8 cellular contexts compared by ENCODE assay signal in genomic region chr2:74147729-74148456, GRCh38. TPM values are rescaled to one million over a fixed set of nuclear protein-coding genes. Genes with fewer than 3 reads are reported as not detected.
DNase-seq lines count a peak whose midpoint lies in the region; ATAC-seq, FAIRE-seq and TF ChIP-seq lines count a peak whose summit lies in the region.

BOLA3 (minus strand) TSS chr2:74147912; CDS start chr2:74147874, 38 bp downstream.

- peak within 1 kb of the TSS; percentile 90 for H3K9ac ChIP-seq in OCI-LY1 (ENCODE audit: low read length)

- ATAC-seq in GM21367 (IDR thresholded peaks at IDR 0.05; ENCODE audit: unreplicated experiment) = peak; percentile 81

- H3K9me3 ChIP-seq in OCI-LY1 (ENCODE audit: low read length) (no peaks in the 10 kb centered on the region), esophagus (ENCODE audit: control insufficient read depth in 2 of 2, insufficient read depth in 1 of 2, low read depth in 1 of 2, low read length in 1 of 2) (no peaks in the 10 kb centered on the region), muscle layer of duodenum (ENCODE audit: control insufficient read depth in 1 of 2, low read length in 2 of 2) (no peaks in the 10 kb centered on the region)

- H2AFZ ChIP-seq in OCI-LY1 (ENCODE audit: low read length) = no peak within 1 kb of the TSS

- H4K20me1 ChIP-seq in OCI-LY1 (ENCODE audit: insufficient read depth, low read length) = no peaks in the 10 kb centered on the region

- H3K4me3 ChIP-seq in OCI-LY1 (ENCODE audit: low read depth, low read length, poor library complexity, severe bottlenecking) (peak within 1 kb of the TSS; percentile 89), esophagus (ENCODE audit: low read depth in 1 of 2, low read length in 2 of 2) (peak within 1 kb of the TSS; percentile 84 to 93), muscle layer of duodenum (ENCODE audit: low read depth in 1 of 2, low read length in 2 of 2) (peak within 1 kb of the TSS; percentile 84 to 86)

- DNase-seq in DMS 273 (lab: John Stamatoyannopoulos, UW; ENCODE audit: unreplicated experiment) = peak; percentile 93
- peak; percentile 96 for DNase-seq in HTR-8/SVneo (ENCODE audit: insufficient read length, low spot score)
- peak; percentile 84 for DNase-seq in activated T-cell treated with anti-CD3 and anti-CD28 coated beads for 24 hours (ENCODE audit: low read depth)
- DNase-seq in stimulated activated CD8-positive, alpha-beta memory T cell treated with anti-CD3 and anti-CD28 coated beads, Interleukin-7, amount 100 ng/mL, for 4 hours (ENCODE audit: low read depth in 2 of 2) = peak; percentile 58 to 81

- peak within 1 kb of the TSS; percentile 96 for H3K4me2 ChIP-seq in OCI-LY1 (ENCODE audit: low read length)

- WGBS in esophagus, 2 donors = 2 to 3% methylated on average over 57 to 67 of the region's 67 CpGs

- peak; percentile 77 for TF ChIP-seq CTCF in OCI-LY1 (IDR thresholded peaks at IDR 0.05; ENCODE audit: low read length)

- H3K36me3 ChIP-seq in OCI-LY1 (ENCODE audit: insufficient read depth, low read length) = peaks cover 25% of the 10 kb centered on the region; the same call in 1 of the 2 replicates
- peaks cover 0 to 3% of the 10 kb centered on the region in 2 donors for H3K36me3 ChIP-seq in esophagus (ENCODE audit: control insufficient read depth in 2 of 2, insufficient read depth in 2 of 2, low read length in 1 of 2)
- H3K36me3 ChIP-seq in muscle layer of duodenum (ENCODE audit: control insufficient read depth in 1 of 2, insufficient read depth in 2 of 2, low read length in 2 of 2) = peaks cover 4 to 26% of the 10 kb centered on the region in 2 donors

- H3F3A ChIP-seq in OCI-LY1 (ENCODE audit: insufficient read depth, low read length) = peaks cover 17% of the 10 kb centered on the region

- H3K9me2 ChIP-seq in OCI-LY1 (ENCODE audit: low read depth, low read length) = no peaks in the 10 kb centered on the region

- FAIRE-seq in HTR-8/SVneo (lab: Jason Lieb, UNC) = peak; percentile 66

- H3K4me1 ChIP-seq in OCI-LY1 (ENCODE audit: insufficient read depth, low read length, severe bottlenecking) (peaks cover 37% of the 10 kb centered on the region), esophagus (ENCODE audit: control insufficient read depth in 2 of 2, insufficient read depth in 2 of 2, low read length in 1 of 2) (peaks cover 5 to 10% of the 10 kb centered on the region in 2 donors), muscle layer of duodenum (ENCODE audit: control insufficient read depth in 1 of 2, insufficient read depth in 2 of 2, low read length in 2 of 2) (peaks cover 7 to 20% of the 10 kb centered on the region in 2 donors)

- H3K79me2 ChIP-seq in OCI-LY1 (ENCODE audit: insufficient read depth, low read length) = no peaks in the 10 kb centered on the region

- H3K27me3 ChIP-seq in OCI-LY1 (ENCODE audit: insufficient read depth, low read length) = no peaks in the 10 kb centered on the region
- no peaks in the 10 kb centered on the region for H3K27me3 ChIP-seq in esophagus (ENCODE audit: control insufficient read depth in 1 of 2, insufficient read depth in 2 of 2, low read length in 2 of 2)
- H3K27me3 ChIP-seq in muscle layer of duodenum (ENCODE audit: low read depth, low read length) = no peaks in the 10 kb centered on the region

- H3K27ac ChIP-seq in OCI-LY1 (ENCODE audit: low read depth, low read length, poor library complexity, severe bottlenecking) (peak within 1 kb of the TSS; percentile 36), esophagus (ENCODE audit: low read depth in 2 of 2, low read length in 1 of 2) (peak within 1 kb of the TSS; percentile 51 to 76), muscle layer of duodenum (ENCODE audit: low read length) (peak within 1 kb of the TSS; percentile 52)

RNA-seq across cellular contexts. Expression of gene BOLA3, which starts in this region (rescaled TPM):
- 10 to 100 TPM; 40.3 to 49.3 TPM for polyA plus RNA-seq in esophagus

Comparison
In these comparisons a context has a peak if more than half of its experiments do, and no peak if none do; other contexts are left out.
1. Peak in every context shown above with its lines: DNase-seq, ATAC-seq, H3K4me3 ChIP-seq and H3K27ac ChIP-seq.